In the genomic region with DNA sequence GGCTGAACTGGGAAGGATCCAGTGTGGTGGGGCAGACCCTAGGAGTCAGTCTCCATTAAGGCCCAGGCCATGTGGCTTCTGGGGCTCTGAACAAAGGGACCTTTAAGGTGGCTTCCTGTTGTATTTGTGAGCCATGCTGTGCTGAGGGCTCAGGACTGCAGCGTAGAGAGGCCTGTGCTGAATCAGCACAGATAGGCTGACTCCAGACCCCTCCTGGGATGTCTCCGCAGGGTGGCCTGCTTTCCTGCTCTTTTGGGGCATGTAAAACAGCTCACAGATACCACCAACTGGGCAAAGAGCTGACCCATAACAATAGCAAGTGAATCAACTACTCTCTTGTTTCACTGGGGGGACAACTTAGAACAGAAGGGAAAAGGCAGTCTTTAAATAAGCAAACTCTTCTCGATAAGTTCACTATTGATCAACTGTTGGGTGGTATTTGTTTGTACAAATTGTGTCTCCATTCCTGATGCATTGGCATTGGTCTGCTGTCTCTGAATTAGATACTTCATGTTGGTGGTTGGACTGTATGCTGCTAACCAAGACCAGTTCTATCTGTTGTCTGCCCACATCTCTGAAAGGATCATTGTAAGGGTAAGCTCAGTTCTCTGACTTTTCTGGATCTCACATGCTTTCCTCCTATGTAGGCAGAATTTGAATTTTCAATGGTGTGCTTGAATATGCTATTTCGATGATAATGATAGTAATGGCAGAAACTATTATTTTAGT, we compare ENCODE assay signal across 1 cellular context.
TF ChIP-seq lines count a peak whose summit lies in the region.

No MANE protein-coding gene starts in this region.

TF ChIP-seq in HEK293T, 16 proteins besides CTCF, POLR2A, EP300 and RAD21:
- TF ChIP-seq ZNF384 (IDR thresholded peaks at IDR 0.05), result no peak
- no peak for TF ChIP-seq ARNT (IDR thresholded peaks at IDR 0.05)
- TF ChIP-seq FOXM1 (IDR thresholded peaks at IDR 0.05; ENCODE audit: borderline replicate concordance), result no peak
- no peak for TF ChIP-seq HDGF (IDR thresholded peaks at IDR 0.05; ENCODE audit: borderline replicate concordance)
- TF ChIP-seq ELF4 (IDR thresholded peaks at IDR 0.05), result no peak
- TF ChIP-seq SUZ12 (IDR thresholded peaks at IDR 0.05), result no peak
- no peak for TF ChIP-seq FOXK2 (IDR thresholded peaks at IDR 0.05)
- no peak for TF ChIP-seq L3MBTL2 (conservative IDR thresholded peaks at IDR 0.05)
- no peak for TF ChIP-seq LEF1 (IDR thresholded peaks at IDR 0.05; ENCODE audit: borderline replicate concordance)
- no peak for TF ChIP-seq TARDBP (IDR thresholded peaks at IDR 0.05)
- no peak for TF ChIP-seq NFRKB (IDR thresholded peaks at IDR 0.05)
- TF ChIP-seq BHLHE40 (IDR thresholded peaks at IDR 0.05; ENCODE audit: borderline replicate concordance), result no peak
